In the genomic region with DNA sequence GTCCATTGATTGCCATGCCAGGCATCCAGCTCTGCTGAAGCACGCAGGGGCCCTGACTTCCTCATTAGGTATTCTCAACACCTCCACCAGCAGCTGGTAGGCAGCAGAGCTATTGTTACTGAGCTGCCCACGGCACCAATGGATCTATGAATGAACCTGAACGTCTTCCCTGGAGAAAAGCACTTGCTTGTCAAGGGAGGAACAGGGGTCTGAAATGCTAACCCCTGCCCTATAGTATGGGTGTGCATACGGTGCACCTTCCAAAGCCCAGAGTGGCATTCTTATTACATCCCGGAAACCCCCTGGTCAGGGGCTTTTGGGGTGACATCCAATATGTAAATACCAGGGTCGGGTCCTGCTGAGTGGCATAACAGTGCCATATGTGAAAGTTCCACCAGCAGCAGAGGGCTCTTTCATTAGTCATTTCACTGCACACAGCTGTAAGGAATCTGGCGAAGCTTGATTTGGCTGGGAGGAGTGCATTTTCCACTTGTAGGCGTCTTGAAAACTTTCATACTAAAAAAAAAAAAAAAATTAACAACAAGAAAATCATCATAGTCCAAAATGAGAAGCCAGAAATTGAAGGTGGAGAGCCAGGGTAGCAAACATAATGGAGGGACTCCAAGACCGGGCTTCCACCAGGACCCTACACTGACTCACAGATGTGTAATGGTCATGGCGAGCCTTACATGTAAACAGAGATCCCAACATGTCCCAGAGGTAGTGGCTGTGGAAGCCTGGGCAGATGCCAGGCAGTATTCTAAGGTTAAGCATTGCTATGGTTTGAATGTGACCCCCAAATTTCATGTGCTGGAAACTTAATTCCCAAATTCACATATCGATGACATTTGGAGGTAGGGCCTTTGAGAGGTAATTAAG, we compare ENCODE assay signal across 11 cellular contexts. TPM values are rescaled to one million over a fixed set of nuclear protein-coding genes. Genes with fewer than 3 reads are reported as not detected.
DNase-seq lines count a peak whose midpoint lies in the region; ATAC-seq, FAIRE-seq and TF ChIP-seq lines count a peak whose summit lies in the region.
"Had no signal": no experiment of that assay in that cellular context is flagged by ENCODE, and none has a peak within 500 bp of the region (broad histone marks: within the 10 kb centered on the region; RNA-seq: fewer than 3 reads in every experiment).

No MANE protein-coding gene starts in this region.

- peaks cover 3% of the 10 kb centered on the region for H3K36me3 Mint-ChIP-seq in activated naive CD8-positive, alpha-beta T cell treated with anti-CD3 and anti-CD28 coated beads, Interleukin-2, amount 50 U/mL, for 24 hours (ENCODE audit: low read depth)

- H3K36me3 ChIP-seq in kidney (ENCODE audit: control insufficient read depth in 1 of 2, insufficient read depth in 2 of 2, low read length in 2 of 2) (no peaks in the 10 kb centered on the region), suprapubic skin (no peaks in the 10 kb centered on the region)
- H3K36me3 ChIP-seq: cardiac muscle cell had no signal

- TF ChIP-seq CTCF in kidney (IDR thresholded peaks at IDR 0.05; ENCODE audit: borderline replicate concordance, extremely low read depth, insufficient read depth) (no peak), suprapubic skin (IDR thresholded peaks at IDR 0.05) (no peak)

- H3K9me3 ChIP-seq in kidney (ENCODE audit: control insufficient read depth in 1 of 2, low read length in 2 of 2) (no peaks in the 10 kb centered on the region), suprapubic skin (no peaks in the 10 kb centered on the region)
- H3K9me3 ChIP-seq: testis had no signal

- no peaks in the 10 kb centered on the region for H3K27me3 ChIP-seq in suprapubic skin
- H3K27me3 ChIP-seq: cardiac muscle cell, testis had no signal

- H3K4me3 ChIP-seq in kidney (ENCODE audit: low read length in 2 of 2) (no peak overlapping the region), suprapubic skin (no peak overlapping the region)
- H3K4me3 ChIP-seq: cardiac muscle cell, testis had no signal

- 73% methylated on average over 8 of the region's 11 CpGs for WGBS in suprapubic skin

- peaks cover 57% of the 10 kb centered on the region for H3K4me1 Mint-ChIP-seq in activated naive CD8-positive, alpha-beta T cell treated with anti-CD3 and anti-CD28 coated beads, Interleukin-2, amount 50 U/mL, for 24 hours

- H3K9me3 Mint-ChIP-seq in activated naive CD8-positive, alpha-beta T cell treated with anti-CD3 and anti-CD28 coated beads, Interleukin-2, amount 50 U/mL, for 24 hours, result no peaks in the 10 kb centered on the region

- TF ChIP-seq POLR2A in suprapubic skin (IDR thresholded peaks at IDR 0.05), result no peak

- H3K27me3 Mint-ChIP-seq in activated naive CD8-positive, alpha-beta T cell treated with anti-CD3 and anti-CD28 coated beads, Interleukin-2, amount 50 U/mL, for 24 hours, result no peaks in the 10 kb centered on the region

- H3K9ac ChIP-seq in kidney (ENCODE audit: low read length in 2 of 2), result no peak overlapping the region

- no peak for TF ChIP-seq EP300 in suprapubic skin (IDR thresholded peaks at IDR 0.05)

- H3K27ac ChIP-seq in kidney (ENCODE audit: low read depth in 2 of 2, low read length in 2 of 2) (no peak overlapping the region), suprapubic skin (no peak overlapping the region)
- H3K27ac ChIP-seq: cardiac muscle cell, testis had no signal

- peaks cover 0 to 5% of the 10 kb centered on the region in 2 donors for H3K4me1 ChIP-seq in kidney (ENCODE audit: control insufficient read depth in 1 of 2, insufficient read depth in 1 of 2, low read depth in 1 of 2, low read length in 2 of 2)
- peaks cover 7% of the 10 kb centered on the region for H3K4me1 ChIP-seq in suprapubic skin

- H3K27ac Mint-ChIP-seq in activated naive CD8-positive, alpha-beta T cell treated with anti-CD3 and anti-CD28 coated beads, Interleukin-2, amount 50 U/mL, for 24 hours, result peak overlapping the region; percentile 75

- peak; percentile 27 for ATAC-seq in GM19023 (IDR thresholded peaks at IDR 0.05; ENCODE audit: unreplicated experiment)
- ATAC-seq in HG03159 (IDR thresholded peaks at IDR 0.05; ENCODE audit: unreplicated experiment), result peak; percentile 34
- peak; percentile 56 for ATAC-seq in activated naive CD8-positive, alpha-beta T cell treated with anti-CD3 and anti-CD28 coated beads, Interleukin-2, amount 50 U/mL, for 24 hours

- peak; percentile 32 for DNase-seq in Daoy (ENCODE audit: low read depth)
- DNase-seq in activated naive CD8-positive, alpha-beta T cell treated with anti-CD3 and anti-CD28 coated beads, Interleukin-2, amount 50 U/mL, for 24 hours, result peak; percentile 27
- no peak for DNase-seq in kidney
- DNase-seq in GDM1 (lab: John Stamatoyannopoulos, UW), result no peak
- DNase-seq in suprapubic skin (ENCODE audit: low spot score in 2 of 2), result no peak
- no peak for DNase-seq in RPMI8226
- DNase-seq: C1 segment of cervical spinal cord, testis had no signal

- intact Hi-C loops in kidney (cut with DNase I), result no loop called here

- no peak for FAIRE-seq in kidney (lab: Jason Lieb, UNC)

- no peak overlapping the region for H3K4me3 Mint-ChIP-seq in activated naive CD8-positive, alpha-beta T cell treated with anti-CD3 and anti-CD28 coated beads, Interleukin-2, amount 50 U/mL, for 24 hours

RNA-seq across cellular contexts. Expression of gene PRDX6, which starts 58.8 kb away (rescaled TPM):
- total RNA-seq in Daoy (2014; rRNA removed; shearing (Covaris generic)), result 546 and 627 TPM in 2 replicates
- total RNA-seq in kidney, result 280 TPM
- polyA plus RNA-seq in kidney (ENCODE audit: insufficient read depth, low read depth, low replicate concordance), result 563 TPM
- total RNA-seq in suprapubic skin, result 100 to 1,000 TPM; 151 to 223 (median 190) TPM

Comparison
In these comparisons a context has a peak if more than half of its experiments do, and no peak if none do; other contexts are left out.
1. DNase-seq: peak in Daoy (single experiment) and activated naive CD8-positive, alpha-beta T cell treated with anti-CD3 and anti-CD28 coated beads, Interleukin-2, amount 50 U/mL, for 24 hours (single experiment); none in kidney (single experiment), GDM1 (single experiment), suprapubic skin (0 of 2) and RPMI8226 (single experiment).
2. Peak in every context shown above with its lines, with median percentiles within 50 percentile points of each other: ATAC-seq.